Comparison of ENCODE assay signal across 18 cellular contexts in genomic region chr17:45104029-45104428, GRCh38.
"Had no signal": no experiment of that assay in that cellular context is flagged by ENCODE, and none has a peak within 500 bp of the region (broad histone marks: within the 10 kb centered on the region; RNA-seq: fewer than 3 reads in every experiment).

No MANE protein-coding gene starts in this region.

- H3K4me3 Mint-ChIP-seq: activated CD4-positive, alpha-beta T cell treated with anti-CD3 and anti-CD28 coated beads, Interleukin-2, amount 10 ng/mL, durations not matched to agents 7 days and 5 days; activated naive CD4-positive, alpha-beta T cell treated with anti-CD3 and anti-CD28 coated beads for 36 hours; activated naive CD8-positive, alpha-beta T cell treated with anti-CD3 and anti-CD28 coated beads, Interleukin-2, amount 50 U/mL, for 24 hours; natural killer cell had no signal

- H3K4me2 ChIP-seq: hepatocyte had no signal

- H3K4me3 ChIP-seq: breast epithelium, gastroesophageal sphincter, hepatocyte, left lung, right lobe of liver, tibial artery, vagina had no signal

- H3K4me1 ChIP-seq: right lobe of liver had no signal

- DNase-seq: activated CD4-positive, alpha-beta T cell treated with anti-CD3 and anti-CD28 coated beads, Interleukin-2, amount 10 ng/mL, durations not matched to agents 7 days and 5 days; activated CD4-positive, CD25-positive, alpha-beta regulatory T cell; activated naive CD4-positive, alpha-beta T cell treated with anti-CD3 and anti-CD28 coated beads for 36 hours; activated naive CD8-positive, alpha-beta T cell treated with anti-CD3 and anti-CD28 coated beads, Interleukin-2, amount 50 U/mL, for 24 hours; aorta; dermis blood vessel endothelial cell; left lung; mesenchymal stem cell; natural killer cell; right lobe of liver; stimulated activated CD4-positive, alpha-beta T cell treated with anti-CD3 and anti-CD28 coated beads, Interleukin-2, amount 100 ng/mL, for 24 hours; T-helper 2 cell; tibial artery had no signal

- H3K27ac ChIP-seq: left lung, neutrophil, right lobe of liver, vagina had no signal

- H3K9me3 Mint-ChIP-seq: activated CD4-positive, alpha-beta T cell treated with anti-CD3 and anti-CD28 coated beads, Interleukin-2, amount 10 ng/mL, durations not matched to agents 7 days and 5 days; activated naive CD4-positive, alpha-beta T cell treated with anti-CD3 and anti-CD28 coated beads for 36 hours; activated naive CD8-positive, alpha-beta T cell treated with anti-CD3 and anti-CD28 coated beads, Interleukin-2, amount 50 U/mL, for 24 hours; natural killer cell had no signal

- H3K36me3 Mint-ChIP-seq: natural killer cell had no signal

- H3K9me3 ChIP-seq: breast epithelium, gastroesophageal sphincter, left lung, neutrophil, right lobe of liver, tibial artery, vagina had no signal

- H3K27me3 Mint-ChIP-seq: activated CD4-positive, alpha-beta T cell treated with anti-CD3 and anti-CD28 coated beads, Interleukin-2, amount 10 ng/mL, durations not matched to agents 7 days and 5 days; activated naive CD8-positive, alpha-beta T cell treated with anti-CD3 and anti-CD28 coated beads, Interleukin-2, amount 50 U/mL, for 24 hours had no signal

- H3K4me1 Mint-ChIP-seq: activated CD4-positive, alpha-beta T cell treated with anti-CD3 and anti-CD28 coated beads, Interleukin-2, amount 10 ng/mL, durations not matched to agents 7 days and 5 days; activated naive CD8-positive, alpha-beta T cell treated with anti-CD3 and anti-CD28 coated beads, Interleukin-2, amount 50 U/mL, for 24 hours had no signal

- H3K27me3 ChIP-seq: breast epithelium, gastroesophageal sphincter, hepatocyte, left lung, neutrophil, right lobe of liver, tibial artery, vagina had no signal

- H2AFZ ChIP-seq: hepatocyte had no signal

- H3K27ac Mint-ChIP-seq: activated CD4-positive, alpha-beta T cell treated with anti-CD3 and anti-CD28 coated beads, Interleukin-2, amount 10 ng/mL, durations not matched to agents 7 days and 5 days; activated naive CD4-positive, alpha-beta T cell treated with anti-CD3 and anti-CD28 coated beads for 36 hours; activated naive CD8-positive, alpha-beta T cell treated with anti-CD3 and anti-CD28 coated beads, Interleukin-2, amount 50 U/mL, for 24 hours; natural killer cell had no signal
